Comparison of ENCODE assay signal across 8 cellular contexts in the genomic region with DNA sequence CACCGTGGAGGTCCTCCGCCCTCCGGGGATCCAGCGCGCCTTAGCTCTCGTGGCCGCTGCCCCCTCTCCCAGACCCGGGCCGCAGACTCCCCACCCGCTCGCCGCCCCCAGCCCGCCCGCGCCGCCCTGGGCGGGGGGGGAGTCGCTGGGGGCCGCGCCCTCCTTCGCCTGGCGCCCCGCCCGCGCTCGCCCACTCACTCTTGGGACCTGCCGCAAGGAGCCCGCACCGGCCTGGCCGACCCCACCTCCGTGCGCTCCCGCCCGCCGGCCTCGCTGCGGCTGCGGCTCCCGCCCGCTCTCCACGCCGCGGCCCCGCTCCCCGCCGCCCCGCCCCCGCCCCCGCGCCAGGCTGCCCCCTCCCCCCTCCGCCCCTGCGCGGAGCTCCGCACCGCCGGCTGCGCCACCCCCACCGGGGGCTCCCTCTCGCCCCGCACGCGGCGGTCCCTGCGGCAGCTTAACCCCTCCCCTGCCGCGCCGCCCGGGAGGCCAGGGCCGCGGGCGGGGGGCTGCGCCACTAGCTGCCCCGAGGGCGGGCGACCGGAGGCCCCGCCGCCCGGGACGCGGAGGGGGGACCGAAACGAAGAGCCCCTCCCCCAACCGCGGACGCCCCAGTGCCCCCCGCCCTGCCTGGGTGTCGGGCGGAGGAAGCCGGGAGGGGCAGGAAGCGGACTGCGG. TPM values are rescaled to one million over a fixed set of nuclear protein-coding genes. Genes with fewer than 3 reads are reported as not detected.
DNase-seq lines count a peak whose midpoint lies in the region; ATAC-seq and TF ChIP-seq lines count a peak whose summit lies in the region.

No MANE protein-coding gene starts in this region.

- H3K4me3 ChIP-seq in GM12875 (ENCODE audit: low read depth, low read length) (peak overlapping the region; percentile 64), foreskin fibroblast (ENCODE audit: low read depth in 1 of 2, low read length in 2 of 2) (peak overlapping the region; percentile 14 to 29), retinal pigment epithelial cell (ENCODE audit: low read length) (peak overlapping the region; percentile 46)

- ATAC-seq in GM18867 (IDR thresholded peaks at IDR 0.05; ENCODE audit: unreplicated experiment): no peak
- no peak for ATAC-seq in GM21515 (IDR thresholded peaks at IDR 0.05; ENCODE audit: unreplicated experiment)

- DNase-seq in T-helper 2 cell (peak in 4 of 5 experiments; percentile 30 to 58 (median 45)), foreskin fibroblast (no peak), retinal pigment epithelial cell (ENCODE audit: low read depth) (no peak), SK-N-DZ (ENCODE audit: low spot score) (no peak), LoVo (ENCODE audit: low spot score) (no peak)

- TF ChIP-seq CTCF in GM12875 (IDR thresholded peaks at IDR 0.05; ENCODE audit: borderline replicate concordance, insufficient read depth, low read depth, low read length) (no peak), foreskin fibroblast (IDR thresholded peaks at IDR 0.05; ENCODE audit: low read depth, low read length) (no peak), retinal pigment epithelial cell (conservative IDR thresholded peaks at IDR 0.05; ENCODE audit: low read depth, low read length) (no peak)

RNA-seq across cellular contexts. Expression of a gene that starts 0.7 kb away (rescaled TPM):
- 10.4 and 13.9 TPM in 2 replicates for polyA plus RNA-seq in SK-N-DZ (2014; cell fraction: cytosol; rRNA removed)
- 55.3 and 58.4 TPM in 2 replicates for polyA plus RNA-seq in SK-N-DZ (2014; cell fraction: nucleus; rRNA removed)

RNA-seq across cellular contexts. Expression of a gene that starts 15.1 kb away (rescaled TPM):
- 9.8 and 11.6 TPM in 2 replicates for polyA plus RNA-seq in SK-N-DZ (2014; cell fraction: cytosol; rRNA removed)
- 7.5 and 9.4 TPM in 2 replicates for polyA plus RNA-seq in SK-N-DZ (2014; cell fraction: nucleus; rRNA removed)

RNA-seq across cellular contexts. Expression of a gene that starts 21.7 kb away (rescaled TPM):
- polyA plus RNA-seq in SK-N-DZ (2014; cell fraction: cytosol; rRNA removed): 19.4 and 25.3 TPM in 2 replicates
- 14.1 and 25.9 TPM in 2 replicates for polyA plus RNA-seq in SK-N-DZ (2014; cell fraction: nucleus; rRNA removed)

RNA-seq across cellular contexts. Expression of a gene that starts 33.7 kb away (rescaled TPM):
- 143 and 178 TPM in 2 replicates for polyA plus RNA-seq in SK-N-DZ (2014; cell fraction: cytosol; rRNA removed)
- polyA plus RNA-seq in SK-N-DZ (2014; cell fraction: nucleus; rRNA removed): 181 and 258 TPM in 2 replicates

RNA-seq across cellular contexts. Expression of a gene that starts 58.3 kb away (rescaled TPM):
- 12.7 and 32.3 TPM in 2 replicates for polyA plus RNA-seq in SK-N-DZ (2014; cell fraction: cytosol; rRNA removed)
- 62.1 and 80.6 TPM in 2 replicates for polyA plus RNA-seq in SK-N-DZ (2014; cell fraction: nucleus; rRNA removed)

Comparison
In these comparisons a context has a peak if more than half of its experiments do, and no peak if none do; other contexts are left out.
1. DNase-seq: peak in T-helper 2 cell (4 of 5); none in foreskin fibroblast (0 of 2), retinal pigment epithelial cell (single experiment), SK-N-DZ (single experiment) and LoVo (single experiment).
2. Peak in every context shown above with its lines, with median percentiles within 50 percentile points of each other: H3K4me3 ChIP-seq.